Comparison of ENCODE assay signal across 8 cellular contexts in genomic region chr4:130563185-130563890, GRCh38.
DNase-seq lines count a peak whose midpoint lies in the region; ATAC-seq and TF ChIP-seq lines count a peak whose summit lies in the region.

No MANE protein-coding gene starts in this region.

- H3K36me3 Mint-ChIP-seq in activated CD8-positive, alpha-beta T cell treated with anti-CD3 and anti-CD28 coated beads, Interleukin-2, amount 10 ng/mL, durations not matched to agents 7 days and 5 days (ENCODE audit: low read depth) = no peaks in the 10 kb centered on the region

- H3K4me1 ChIP-seq in osteoblast (ENCODE audit: insufficient read depth, low read length) = no peaks in the 10 kb centered on the region

- no peak overlapping the region for H3K4me3 Mint-ChIP-seq in activated CD8-positive, alpha-beta T cell treated with anti-CD3 and anti-CD28 coated beads, Interleukin-2, amount 10 ng/mL, durations not matched to agents 7 days and 5 days

- no peaks in the 10 kb centered on the region for H3K4me1 Mint-ChIP-seq in activated CD8-positive, alpha-beta T cell treated with anti-CD3 and anti-CD28 coated beads, Interleukin-2, amount 10 ng/mL, durations not matched to agents 7 days and 5 days (ENCODE audit: low read depth)

- H2AFZ ChIP-seq in osteoblast (ENCODE audit: low read length) = peak overlapping the region; percentile 17

- no peaks in the 10 kb centered on the region for H3K79me2 ChIP-seq in osteoblast (ENCODE audit: insufficient read depth, low read length)

- DNase-seq in HEK293T (ENCODE audit: extremely low spot score) = peak; percentile 53
- peak; percentile 64 for DNase-seq in RPMI7951 (ENCODE audit: low read depth)
- peak; percentile 53 for DNase-seq in fibroblast of the conjunctiva (ENCODE audit: low read depth)
- DNase-seq in osteoblast (ENCODE audit: insufficient read length, low spot score, missing footprints) = peak; percentile 25
- DNase-seq in activated CD8-positive, alpha-beta T cell treated with anti-CD3 and anti-CD28 coated beads, Interleukin-2, amount 10 ng/mL, durations not matched to agents 7 days and 5 days = no peak
- no peak for DNase-seq in activated CD8-positive, alpha-beta memory T cell treated with anti-CD3 and anti-CD28 coated beads, Interleukin-2, amount 50 U/mL, for 4 hours

- H3K4me2 ChIP-seq in osteoblast (ENCODE audit: insufficient read depth, low read length) = peak overlapping the region; percentile 64

- H3K9me3 Mint-ChIP-seq in activated CD8-positive, alpha-beta T cell treated with anti-CD3 and anti-CD28 coated beads, Interleukin-2, amount 10 ng/mL, durations not matched to agents 7 days and 5 days (ENCODE audit: insufficient read depth) = peaks cover 5% of the 10 kb centered on the region

- TF ChIP-seq CTCF in osteoblast (IDR thresholded peaks at IDR 0.05; ENCODE audit: extremely low read depth, low read depth, low read length) = peak; percentile 39

- CTCF ChIA-PET in HEK293T (lab: Yijun Ruan, JAX) = interaction anchor here (0.6 kb wide), 1 partner anchor 761 kb away, joined by 3 read pairs; no protein-coding TSS in a partner anchor
- CTCF ChIA-PET in activated CD8-positive, alpha-beta T cell treated with anti-CD3 and anti-CD28 coated beads, Interleukin-2, amount 10 ng/mL, durations not matched to agents 7 days and 5 days (lab: Charles Lee) = no interaction called here

- no peaks in the 10 kb centered on the region for H3K36me3 ChIP-seq in osteoblast (ENCODE audit: insufficient read depth, low read length)

- H4K20me1 ChIP-seq in osteoblast (ENCODE audit: insufficient read depth, low read length) = no peaks in the 10 kb centered on the region

- no peaks in the 10 kb centered on the region for H3K27me3 Mint-ChIP-seq in activated CD8-positive, alpha-beta T cell treated with anti-CD3 and anti-CD28 coated beads, Interleukin-2, amount 10 ng/mL, durations not matched to agents 7 days and 5 days (ENCODE audit: low read depth)

- no peak for ATAC-seq in activated CD8-positive, alpha-beta T cell treated with anti-CD3 and anti-CD28 coated beads, Interleukin-2, amount 10 ng/mL, durations not matched to agents 7 days and 5 days
- ATAC-seq in GM21390 (IDR thresholded peaks at IDR 0.05; ENCODE audit: unreplicated experiment) (no peak), GM21367 (IDR thresholded peaks at IDR 0.05; ENCODE audit: unreplicated experiment) (no peak)

- POLR2A ChIA-PET in HEK293T (lab: Yijun Ruan, JAX) = no interaction called here
- POLR2A ChIA-PET in activated CD8-positive, alpha-beta T cell treated with anti-CD3 and anti-CD28 coated beads, Interleukin-2, amount 10 ng/mL, durations not matched to agents 7 days and 5 days (lab: Charles Lee) = no interaction called here

- H3K9me3 ChIP-seq in osteoblast (ENCODE audit: low read depth, low read length) = no peaks in the 10 kb centered on the region

- no peak overlapping the region for H3K27ac ChIP-seq in osteoblast (ENCODE audit: low read depth, low read length)

- no peaks in the 10 kb centered on the region for H3K27me3 ChIP-seq in osteoblast (ENCODE audit: insufficient read depth, low read length)

- peak overlapping the region; percentile 35 for H3K4me3 ChIP-seq in osteoblast (ENCODE audit: insufficient read depth, low read length)

- no peak overlapping the region for H3K27ac Mint-ChIP-seq in activated CD8-positive, alpha-beta T cell treated with anti-CD3 and anti-CD28 coated beads, Interleukin-2, amount 10 ng/mL, durations not matched to agents 7 days and 5 days

TF ChIP-seq in HEK293T, 16 proteins besides CTCF, POLR2A, EP300 and RAD21:
- TF ChIP-seq NFRKB (IDR thresholded peaks at IDR 0.05) (no peak), LEF1 (IDR thresholded peaks at IDR 0.05; ENCODE audit: borderline replicate concordance) (no peak), FOXK2 (IDR thresholded peaks at IDR 0.05) (no peak), FOXA1 (IDR thresholded peaks at IDR 0.05) (no peak), ZNF384 (IDR thresholded peaks at IDR 0.05) (no peak), PKNOX1 (IDR thresholded peaks at IDR 0.05) (no peak), SUZ12 (IDR thresholded peaks at IDR 0.05) (no peak), BHLHE40 (IDR thresholded peaks at IDR 0.05; ENCODE audit: borderline replicate concordance) (no peak), HDGF (IDR thresholded peaks at IDR 0.05; ENCODE audit: borderline replicate concordance) (no peak), L3MBTL2 (conservative IDR thresholded peaks at IDR 0.05) (no peak), ELF4 (IDR thresholded peaks at IDR 0.05) (no peak), ARNT (IDR thresholded peaks at IDR 0.05) (no peak), SP1 (IDR thresholded peaks at IDR 0.05) (no peak), CTBP1 (IDR thresholded peaks at IDR 0.05; ENCODE audit: borderline replicate concordance) (no peak)

Comparison
In these comparisons a context has a peak if more than half of its experiments do, and no peak if none do; other contexts are left out.
1. DNase-seq: peak in HEK293T (single experiment), RPMI7951 (single experiment), fibroblast of the conjunctiva (single experiment) and osteoblast (single experiment); none in activated CD8-positive, alpha-beta T cell treated with anti-CD3 and anti-CD28 coated beads, Interleukin-2, amount 10 ng/mL, durations not matched to agents 7 days and 5 days (single experiment) and activated CD8-positive, alpha-beta memory T cell treated with anti-CD3 and anti-CD28 coated beads, Interleukin-2, amount 50 U/mL, for 4 hours (single experiment).